ENCODE assay signal across 8 cellular contexts in genomic region chr10:110498087-110498981, GRCh38. TPM values are rescaled to one million over a fixed set of nuclear protein-coding genes. Genes with fewer than 3 reads are reported as not detected.
DNase-seq lines count a peak whose midpoint lies in the region; ATAC-seq, FAIRE-seq and TF ChIP-seq lines count a peak whose summit lies in the region.

No MANE protein-coding gene starts in this region.

- POLR2A ChIA-PET in activated CD8-positive, alpha-beta T cell treated with anti-CD3 and anti-CD28 coated beads, Interleukin-2, amount 10 ng/mL, durations not matched to agents 7 days and 5 days (lab: Charles Lee): interaction anchor here (0.7 to 2.3 kb wide), 13 partner anchors 9 to 186 kb away, joined by 3 to 22 read pairs (median 5); partner anchors contain the start of gene SMC3
- POLR2A ChIA-PET in endothelial cell of umbilical vein (lab: Charles Lee): interaction anchor here (0.6 to 1.6 kb wide), 7 partner anchors 24 to 145 kb away, joined by 3 to 4 read pairs (median 3); no protein-coding TSS in a partner anchor

- H3K9me3 ChIP-seq in endothelial cell of umbilical vein (replicated peaks; ENCODE audit: control insufficient read depth, insufficient read depth, low read length) (no peaks in the 10 kb centered on the region), thymus (ENCODE audit: control insufficient read depth) (no peaks in the 10 kb centered on the region)

- TF ChIP-seq POLR2A in endothelial cell of umbilical vein (IDR thresholded peaks at IDR 0.05; ENCODE audit: low read depth, low read length): no peak

- H3K9me1 ChIP-seq in endothelial cell of umbilical vein (replicated peaks; ENCODE audit: control insufficient read depth, extremely low read depth, insufficient read depth, low read length): no peaks in the 10 kb centered on the region

- no peaks in the 10 kb centered on the region for H3K27me3 ChIP-seq in endothelial cell of umbilical vein (ENCODE audit: control insufficient read depth in 2 of 2, insufficient read depth in 2 of 2, low read length in 2 of 2)
- H3K27me3 ChIP-seq in thymus (ENCODE audit: control insufficient read depth, insufficient read depth): peaks cover 5% of the 10 kb centered on the region

- H3K36me3 Mint-ChIP-seq in activated CD8-positive, alpha-beta T cell treated with anti-CD3 and anti-CD28 coated beads, Interleukin-2, amount 10 ng/mL, durations not matched to agents 7 days and 5 days (ENCODE audit: low read depth): peaks cover 38% of the 10 kb centered on the region

- TF ChIP-seq CTCF in GM12864 (IDR thresholded peaks at IDR 0.05; ENCODE audit: low read depth, low read length, missing control alignments) (no peak), endothelial cell of umbilical vein (IDR thresholded peaks at IDR 0.05; ENCODE audit: extremely low read depth in 1 of 2, insufficient read depth in 1 of 2, low read depth in 1 of 2, low read length in 2 of 2) (peak in 1 of 2 donors; percentile 7)

- 4% methylated on average over 107 of the region's 107 CpGs for WGBS in thymus

- intact Hi-C loops in endothelial cell of umbilical vein (cut with micrococcal nuclease): loop anchor here (5.0 kb wide), 1 partner anchor 86 kb away; no protein-coding TSS in a partner anchor

- H3K4me1 Mint-ChIP-seq in activated CD8-positive, alpha-beta T cell treated with anti-CD3 and anti-CD28 coated beads, Interleukin-2, amount 10 ng/mL, durations not matched to agents 7 days and 5 days (ENCODE audit: low read depth): peaks cover 64% of the 10 kb centered on the region

- peak; percentile 21 for FAIRE-seq in endothelial cell of umbilical vein (lab: Jason Lieb, UNC)

- peak overlapping the region; percentile 91 for H3K4me2 ChIP-seq in endothelial cell of umbilical vein (ENCODE audit: insufficient read depth, low read length)

- H2AFZ ChIP-seq in endothelial cell of umbilical vein (ENCODE audit: low read depth, low read length): no peak overlapping the region

- no peaks in the 10 kb centered on the region for H4K20me1 ChIP-seq in endothelial cell of umbilical vein (replicated peaks; ENCODE audit: control insufficient read depth, extremely low read depth, insufficient read depth, low read length)

- peak overlapping the region; percentile 92 for H3K27ac ChIP-seq in endothelial cell of umbilical vein (ENCODE audit: insufficient read depth, low read depth, low read length)
- no peak overlapping the region for H3K27ac ChIP-seq in thymus (ENCODE audit: low read depth)

- peak overlapping the region; percentile 96 for H3K9ac ChIP-seq in endothelial cell of umbilical vein (replicated peaks; ENCODE audit: extremely low read depth, insufficient read depth, low read length)

- dilution Hi-C loops in endothelial cell of umbilical vein (cut with MboI; ENCODE audit: extremely low pct_ligation_motif_present, low sequenced_read_pairs): no loop called here

- DNase-seq in GM12864 (ENCODE audit: low read depth): no peak
- DNase-seq in HCEC 1CT: peak; percentile 58
- peak; percentile 51 for DNase-seq in NAMALWA (ENCODE audit: low spot score)
- DNase-seq in activated CD8-positive, alpha-beta T cell treated with anti-CD3 and anti-CD28 coated beads, Interleukin-2, amount 10 ng/mL, durations not matched to agents 7 days and 5 days: peak; percentile 69
- DNase-seq in endothelial cell of umbilical vein (ENCODE audit: low read depth, low spot score): peak; percentile 57
- peak; percentile 62 for DNase-seq in myocyte (ENCODE audit: low read depth)
- no peak for DNase-seq in occipital lobe (lab: John Stamatoyannopoulos, UW)

- H3K4me1 ChIP-seq in endothelial cell of umbilical vein (ENCODE audit: control insufficient read depth, extremely low read depth, insufficient read depth, low read length) (peaks cover 56% of the 10 kb centered on the region), thymus (ENCODE audit: control insufficient read depth, insufficient read depth, low read length) (peaks cover 18% of the 10 kb centered on the region)

- H3K4me3 ChIP-seq in GM12864 (ENCODE audit: low read depth, low read length) (peak overlapping the region; percentile 89), endothelial cell of umbilical vein (replicated peaks in 1 of 3; ENCODE audit: insufficient read depth in 1 of 3, low read depth in 1 of 3, low read length in 3 of 3) (peak overlapping the region; percentile 58 to 81 (median 77)), thymus (ENCODE audit: low read length) (peak overlapping the region; percentile 86)

- H3K9me3 Mint-ChIP-seq in activated CD8-positive, alpha-beta T cell treated with anti-CD3 and anti-CD28 coated beads, Interleukin-2, amount 10 ng/mL, durations not matched to agents 7 days and 5 days (ENCODE audit: insufficient read depth): no peaks in the 10 kb centered on the region

- BruUV-seq in endothelial cell of umbilical vein (replicated peaks; lab: Mats Ljungman, UMichigan): no TSS peak

- peaks cover 64% of the 10 kb centered on the region for H3K79me2 ChIP-seq in endothelial cell of umbilical vein (ENCODE audit: control insufficient read depth, insufficient read depth, low read length)

- peak overlapping the region; percentile 89 for H3K27ac Mint-ChIP-seq in activated CD8-positive, alpha-beta T cell treated with anti-CD3 and anti-CD28 coated beads, Interleukin-2, amount 10 ng/mL, durations not matched to agents 7 days and 5 days

- H3K36me3 ChIP-seq in endothelial cell of umbilical vein (ENCODE audit: control insufficient read depth in 2 of 2, extremely low read depth in 1 of 2, insufficient read depth in 2 of 2, low read length in 2 of 2): no peaks in the 10 kb centered on the region
- no peaks in the 10 kb centered on the region for H3K36me3 ChIP-seq in thymus (ENCODE audit: control insufficient read depth, insufficient read depth)

- peak; percentile 38 for ATAC-seq in activated CD8-positive, alpha-beta T cell treated with anti-CD3 and anti-CD28 coated beads, Interleukin-2, amount 10 ng/mL, durations not matched to agents 7 days and 5 days

- peak overlapping the region; percentile 97 for H3K4me3 Mint-ChIP-seq in activated CD8-positive, alpha-beta T cell treated with anti-CD3 and anti-CD28 coated beads, Interleukin-2, amount 10 ng/mL, durations not matched to agents 7 days and 5 days

- no peaks in the 10 kb centered on the region for H3K27me3 Mint-ChIP-seq in activated CD8-positive, alpha-beta T cell treated with anti-CD3 and anti-CD28 coated beads, Interleukin-2, amount 10 ng/mL, durations not matched to agents 7 days and 5 days (ENCODE audit: low read depth)

- CTCF ChIA-PET in activated CD8-positive, alpha-beta T cell treated with anti-CD3 and anti-CD28 coated beads, Interleukin-2, amount 10 ng/mL, durations not matched to agents 7 days and 5 days (lab: Charles Lee): interaction anchor here (0.9 to 8.1 kb wide), 22 partner anchors 31 to 193 kb away, joined by 3 to 85 read pairs (median 4); partner anchors contain the start of gene SMNDC1
- CTCF ChIA-PET in endothelial cell of umbilical vein (lab: Charles Lee): interaction anchor here (0.7 to 16.9 kb wide), 19 partner anchors 15 to 191 kb away, joined by 3 to 268 read pairs (median 6); no protein-coding TSS in a partner anchor

TF ChIP-seq in endothelial cell of umbilical vein, 7 proteins besides CTCF, POLR2A, EP300 and RAD21:
- TF ChIP-seq MAX (IDR thresholded peaks at IDR 0.05; ENCODE audit: insufficient read depth, insufficient read length) (no peak), JUN (IDR thresholded peaks at IDR 0.05; ENCODE audit: borderline replicate concordance, insufficient read depth, insufficient read length, low read depth) (no peak), MYC (IDR thresholded peaks at IDR 0.05; ENCODE audit: low read depth, low read length) (no peak), GATA2 (IDR thresholded peaks at IDR 0.05; ENCODE audit: insufficient read depth, insufficient read length, low read depth, low read length) (peak; percentile 26), FOS (IDR thresholded peaks at IDR 0.05; ENCODE audit: borderline replicate concordance, insufficient read depth, low read length) (no peak), POLR2AphosphoS5 (IDR thresholded peaks at IDR 0.05; ENCODE audit: insufficient read depth, low read depth, low read length) (no peak)

RNA-seq across cellular contexts. Expression of gene DUSP5, which starts 0.6 kb away (rescaled TPM):
- 10 to 100 TPM; 26.8 to 27.8 TPM for total RNA-seq in activated CD8-positive, alpha-beta T cell treated with anti-CD3 and anti-CD28 coated beads, Interleukin-2, amount 10 ng/mL, durations not matched to agents 7 days and 5 days
- total RNA-seq in endothelial cell of umbilical vein (12.2 and 12.6 TPM in 2 replicates), myocyte (6.4 and 10.0 TPM in 2 replicates), occipital lobe (4.7 TPM)
- polyA plus RNA-seq in endothelial cell of umbilical vein (17.5 and 25.2 TPM in 2 replicates), thymus (26.3 TPM)
- 24.1 and 27.8 TPM in 2 replicates for polyA plus RNA-seq in endothelial cell of umbilical vein (2011; cell fraction: cytosol; rRNA removed)
- polyA plus RNA-seq in endothelial cell of umbilical vein (2011; cell fraction: nucleus; rRNA removed): 49.2 and 70.2 TPM in 2 replicates
- polyA plus RNA-seq in endothelial cell of umbilical vein (2012): 16.4 and 20.9 TPM in 2 replicates
- 29.2 and 38.4 TPM in 2 replicates for polyA minus RNA-seq in endothelial cell of umbilical vein
- 32.1 TPM for polyA minus RNA-seq in endothelial cell of umbilical vein (2011; cell fraction: cytosol; rRNA and poly(A)+ RNA removed)
- polyA minus RNA-seq in endothelial cell of umbilical vein (2011; cell fraction: nucleus; rRNA and poly(A)+ RNA removed): 53.7 and 58.1 TPM in 2 replicates
- polyA plus RNA-seq in myocyte (2012): 6.1 TPM

Comparison
In these comparisons a context has a peak if more than half of its experiments do, and no peak if none do; other contexts are left out.
1. DNase-seq: peak in HCEC 1CT (single experiment), NAMALWA (single experiment), activated CD8-positive, alpha-beta T cell treated with anti-CD3 and anti-CD28 coated beads, Interleukin-2, amount 10 ng/mL, durations not matched to agents 7 days and 5 days (single experiment), endothelial cell of umbilical vein (single experiment) and myocyte (single experiment); none in GM12864 (single experiment) and occipital lobe (single experiment).
2. Peak in every context shown above with its lines, with median percentiles within 50 percentile points of each other: H3K4me3 ChIP-seq.